1 cellular context compared by ENCODE assay signal in genomic region chr1:206081811-206082210, GRCh38.
TF ChIP-seq lines count a peak whose summit lies in the region.

No MANE protein-coding gene starts in this region.

TF ChIP-seq in liver, 16 proteins besides CTCF, POLR2A, EP300 and RAD21 (continued from another document):
- TF ChIP-seq REST (IDR thresholded peaks at IDR 0.05): peak; percentile 51
- TF ChIP-seq ATF3 (IDR thresholded peaks at IDR 0.05): peak; percentile 56
- peak; percentile 67 to 84 for TF ChIP-seq RXRA (IDR thresholded peaks at IDR 0.05)
- TF ChIP-seq MAX (IDR thresholded peaks at IDR 0.05): peak; percentile 99
- TF ChIP-seq HNF4A (conservative IDR thresholded peaks at IDR 0.05): peak; percentile 79 to 91
- peak; percentile 80 for TF ChIP-seq ZBTB33 (IDR thresholded peaks at IDR 0.05)
- TF ChIP-seq GABPA (IDR thresholded peaks at IDR 0.05 in 1 of 2, conservative IDR thresholded peaks at IDR 0.05 in 1 of 2): no peak
